In the genomic region with DNA sequence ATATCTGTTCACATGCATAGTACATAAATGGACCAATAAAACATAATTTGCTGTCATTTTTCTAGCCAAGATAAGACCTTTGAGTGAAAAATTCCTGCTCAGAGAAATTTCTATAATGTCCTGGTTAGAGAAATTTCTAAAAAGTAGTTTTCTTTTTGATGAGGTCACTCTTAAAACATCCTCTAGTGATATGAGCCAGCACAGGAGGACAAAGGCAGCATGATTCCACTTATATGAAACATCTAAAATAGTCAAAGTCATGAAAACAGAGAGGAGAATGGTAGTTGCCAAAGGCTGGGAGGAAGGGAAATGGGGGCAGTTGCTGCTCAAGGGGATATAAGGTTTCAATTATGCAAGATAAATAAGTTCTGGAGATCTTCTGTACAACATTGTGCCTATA, we compare ENCODE assay signal across 29 cellular contexts.
DNase-seq lines count a peak whose midpoint lies in the region; ATAC-seq, FAIRE-seq and TF ChIP-seq lines count a peak whose summit lies in the region.
"Had no signal": no experiment of that assay in that cellular context is flagged by ENCODE, and none has a peak within 500 bp of the region (broad histone marks: within the 10 kb centered on the region; RNA-seq: fewer than 3 reads in every experiment).

No MANE protein-coding gene starts in this region.

- H3K4me3 ChIP-seq in astrocyte of the cerebellum (ENCODE audit: low read depth, low read length) = no peak overlapping the region
- H3K4me3 ChIP-seq in fibroblast of pulmonary artery (replicated peaks; ENCODE audit: low read depth, low read length) = no peak overlapping the region
- H3K4me3 ChIP-seq: esophagus muscularis mucosa, sigmoid colon had no signal

- TF ChIP-seq CTCF in HFFc6 (IDR thresholded peaks at IDR 0.05) = no peak
- TF ChIP-seq CTCF in astrocyte of the cerebellum (IDR thresholded peaks at IDR 0.05; ENCODE audit: low read depth, low read length, missing control alignments) = no peak
- TF ChIP-seq CTCF in fibroblast of pulmonary artery (IDR thresholded peaks at IDR 0.05; ENCODE audit: low read length, missing control alignments) = no peak

- no peak for FAIRE-seq in frontal cortex (lab: Jason Lieb, UNC)
- FAIRE-seq: G401.6, kidney, TTC549 had no signal

- no peak for ATAC-seq in HG02642 (IDR thresholded peaks at IDR 0.05; ENCODE audit: poor library complexity, unreplicated experiment)
- ATAC-seq: activated naive CD8-positive, alpha-beta T cell treated with anti-CD3 and anti-CD28 coated beads, Interleukin-2, amount 50 U/mL, for 24 hours had no signal

- no peak for DNase-seq in HFFc6
- DNase-seq in astrocyte of the cerebellum (ENCODE audit: low read depth) = peak; percentile 42
- DNase-seq in fibroblast of pulmonary artery (ENCODE audit: low read depth) = peak; percentile 66
- peak; percentile 29 for DNase-seq in smooth muscle cell of the brain vasculature (ENCODE audit: low read depth, low spot score)
- no peak for DNase-seq in frontal cortex (ENCODE audit: low spot score in 2 of 2)
- no peak for DNase-seq in DMS153 (lab: John Stamatoyannopoulos, UW)
- no peak for DNase-seq in NCI-H187 treated with DMSO at 0.1 percent for 48 hours (lab: John Stamatoyannopoulos, UW)
- DNase-seq: activated CD4-positive, alpha-beta T cell treated with anti-CD3 and anti-CD28 coated beads for 4 hours; activated naive CD8-positive, alpha-beta T cell treated with anti-CD3 and anti-CD28 coated beads, Interleukin-2, amount 50 U/mL, for 24 hours; Calu3; cerebellar nuclear complex; effector memory CD4-positive, alpha-beta T cell; H9; hypothalamus; kidney; mammary epithelial cell; naive B cell; NCI-H187; NCI-H446; NK-92 treated with Interleukin-12 subunit alpha and Interleukin-12 subunit beta, amount 100 ng/mL, for 24 hours; sigmoid colon; stimulated activated CD4-positive, alpha-beta T cell treated with anti-CD3 and anti-CD28 coated beads, Interleukin-2, amount 100 ng/mL, for 48 hours had no signal

- in situ Hi-C loops in astrocyte of the cerebellum (cut with HindIII; ENCODE audit: low sequenced_read_pairs) = no loop called here

- H3K4me1 Mint-ChIP-seq in HFFc6 (ENCODE audit: low read depth) = peaks cover 22% of the 10 kb centered on the region
- H3K4me1 Mint-ChIP-seq: activated naive CD8-positive, alpha-beta T cell treated with anti-CD3 and anti-CD28 coated beads, Interleukin-2, amount 50 U/mL, for 24 hours; H9 had no signal

- no peak overlapping the region for H3K4me3 Mint-ChIP-seq in HFFc6
- H3K4me3 Mint-ChIP-seq: activated naive CD8-positive, alpha-beta T cell treated with anti-CD3 and anti-CD28 coated beads, Interleukin-2, amount 50 U/mL, for 24 hours; H9; IgD-negative memory B cell; naive B cell; stimulated activated naive CD8-positive, alpha-beta T cell treated with anti-CD3 and anti-CD28 coated beads, Interleukin-15, Interleukin-2, amounts not matched to agents 100 ng/mL and 50 ng/mL, for 24 hours had no signal

- H3K27ac Mint-ChIP-seq in HFFc6 = peak overlapping the region; percentile 30
- H3K27ac Mint-ChIP-seq: activated naive CD8-positive, alpha-beta T cell treated with anti-CD3 and anti-CD28 coated beads, Interleukin-2, amount 50 U/mL, for 24 hours; activated T-helper 2 cell treated with anti-CD3 and anti-CD28 coated beads, Interferon-gamma antibody, Interleukin-2, Interleukin-4, amounts not matched to agents 10 μg/mL and 5 μg/mL and 100 μg/mL, durations not matched to agents 14 hours and 24 hours and 36 hours; H9; IgD-negative memory B cell; stimulated activated naive CD8-positive, alpha-beta T cell treated with anti-CD3 and anti-CD28 coated beads, Interleukin-15, Interleukin-2, amounts not matched to agents 100 ng/mL and 50 ng/mL, for 24 hours had no signal

- H3K9me3 Mint-ChIP-seq in HFFc6 = no peaks in the 10 kb centered on the region

- H3K36me3 Mint-ChIP-seq in HFFc6 (ENCODE audit: low read depth) = no peaks in the 10 kb centered on the region

- peaks cover 2% of the 10 kb centered on the region; the same call in 1 of the 2 replicates for H3K27me3 Mint-ChIP-seq in HFFc6 (ENCODE audit: insufficient read depth)
- H3K27me3 Mint-ChIP-seq: activated naive CD8-positive, alpha-beta T cell treated with anti-CD3 and anti-CD28 coated beads, Interleukin-2, amount 50 U/mL, for 24 hours; IgD-negative memory B cell; naive B cell; stimulated activated naive CD8-positive, alpha-beta T cell treated with anti-CD3 and anti-CD28 coated beads, Interleukin-15, Interleukin-2, amounts not matched to agents 100 ng/mL and 50 ng/mL, for 24 hours had no signal

Comparison
In these comparisons a context has a peak if more than half of its experiments do, and no peak if none do; other contexts are left out.
1. DNase-seq: peak in astrocyte of the cerebellum (single experiment), fibroblast of pulmonary artery (single experiment) and smooth muscle cell of the brain vasculature (single experiment); none in HFFc6 (single experiment), frontal cortex (0 of 2), DMS153 (single experiment) and NCI-H187 treated with DMSO at 0.1 percent for 48 hours (single experiment).